Comparison of ENCODE assay signal across 8 cellular contexts in the genomic region with DNA sequence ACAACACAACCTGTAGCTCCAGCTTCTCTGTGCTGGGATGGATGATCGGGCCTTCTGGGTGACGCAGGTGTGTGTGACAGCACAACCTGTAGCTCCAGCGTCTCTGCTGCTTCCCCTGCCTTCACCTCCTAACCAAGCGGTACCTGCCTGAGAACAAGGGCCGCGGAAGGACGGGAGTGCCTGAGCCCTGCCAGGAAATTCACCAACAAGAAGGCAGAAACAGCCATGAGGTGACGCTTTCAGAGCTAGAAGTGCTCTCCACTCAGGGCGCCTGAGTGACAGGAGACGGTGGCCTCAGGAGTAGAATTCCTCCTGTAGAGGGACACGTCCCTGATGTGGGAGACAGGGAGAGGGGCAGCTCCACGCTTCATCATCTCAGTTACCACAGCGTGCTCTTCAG. TPM values are rescaled to one million over a fixed set of nuclear protein-coding genes. Genes with fewer than 3 reads are reported as not detected.
DNase-seq lines count a peak whose midpoint lies in the region; ATAC-seq and TF ChIP-seq lines count a peak whose summit lies in the region.
"Had no signal": no experiment of that assay in that cellular context is flagged by ENCODE, and none has a peak within 500 bp of the region (broad histone marks: within the 10 kb centered on the region; RNA-seq: fewer than 3 reads in every experiment).

No MANE protein-coding gene starts in this region.

- peaks cover 18% of the 10 kb centered on the region for H3K9me3 Mint-ChIP-seq in GM23338
- no peaks in the 10 kb centered on the region for H3K9me3 Mint-ChIP-seq in activated CD8-positive, alpha-beta T cell treated with anti-CD3 and anti-CD28 coated beads for 36 hours
- H3K9me3 Mint-ChIP-seq in stimulated activated memory B cell treated with anti-CD40 and anti-IgM and Interleukin-4, amounts not matched to agents 10 μg/mL and 1 μg/mL and 100 μg/mL, for 72 hours: peaks cover 10% of the 10 kb centered on the region

- H3K4me2 ChIP-seq in GM23338: no peak overlapping the region

- no peak overlapping the region for H2AFZ ChIP-seq in GM23338

- CTCF ChIA-PET in activated CD8-positive, alpha-beta T cell treated with anti-CD3 and anti-CD28 coated beads for 36 hours (lab: Charles Lee): no interaction called here

- no peaks in the 10 kb centered on the region for H4K20me1 ChIP-seq in GM23338 (replicated peaks; ENCODE audit: insufficient read depth)

- H3K27ac ChIP-seq in GM23338 (ENCODE audit: low read depth): no peak overlapping the region

- peaks cover 33% of the 10 kb centered on the region for H3F3A ChIP-seq in GM23338 (replicated peaks; ENCODE audit: low read depth)

- peaks cover 53% of the 10 kb centered on the region for H3K36me3 Mint-ChIP-seq in GM23338 (ENCODE audit: low read depth)
- peaks cover 64% of the 10 kb centered on the region for H3K36me3 Mint-ChIP-seq in activated CD8-positive, alpha-beta T cell treated with anti-CD3 and anti-CD28 coated beads for 36 hours (ENCODE audit: low read depth)
- H3K36me3 Mint-ChIP-seq in stimulated activated memory B cell treated with anti-CD40 and anti-IgM and Interleukin-4, amounts not matched to agents 10 μg/mL and 1 μg/mL and 100 μg/mL, for 72 hours: peaks cover 45% of the 10 kb centered on the region

- no peak for ATAC-seq in GM23338
- no peak for ATAC-seq in activated CD8-positive, alpha-beta T cell treated with anti-CD3 and anti-CD28 coated beads for 36 hours
- no peak for ATAC-seq in stimulated activated memory B cell treated with anti-CD40 and anti-IgM and Interleukin-4, amounts not matched to agents 10 μg/mL and 1 μg/mL and 100 μg/mL, for 72 hours

- H3K79me2 ChIP-seq in GM23338 (replicated peaks; ENCODE audit: insufficient read depth): peaks cover 7% of the 10 kb centered on the region; the same call in 1 of the 2 replicates

- TF ChIP-seq CTCF in GM23338 (conservative IDR thresholded peaks at IDR 0.05; ENCODE audit: low read depth in 2 of 2) (no peak), fibroblast of mammary gland (conservative IDR thresholded peaks at IDR 0.05; ENCODE audit: control insufficient read depth, insufficient read depth, low read depth, low read length) (no peak)
- TF ChIP-seq CTCF in activated CD8-positive, alpha-beta T cell treated with anti-CD3 and anti-CD28 coated beads for 36 hours (IDR thresholded peaks at IDR 0.05): no peak

- H3K4me3 Mint-ChIP-seq in GM23338: peak overlapping the region; percentile 85; the same call in 2 of the 3 replicates
- H3K4me3 Mint-ChIP-seq in activated CD8-positive, alpha-beta T cell treated with anti-CD3 and anti-CD28 coated beads for 36 hours: peak overlapping the region; percentile 95
- H3K4me3 Mint-ChIP-seq in stimulated activated memory B cell treated with anti-CD40 and anti-IgM and Interleukin-4, amounts not matched to agents 10 μg/mL and 1 μg/mL and 100 μg/mL, for 72 hours: peak overlapping the region; percentile 92

- intact Hi-C loops in activated CD8-positive, alpha-beta T cell treated with anti-CD3 and anti-CD28 coated beads for 36 hours (cut with micrococcal nuclease): no loop called here

- H3K27ac Mint-ChIP-seq in GM23338: no peak overlapping the region
- H3K27ac Mint-ChIP-seq in activated CD8-positive, alpha-beta T cell treated with anti-CD3 and anti-CD28 coated beads for 36 hours: peak overlapping the region; percentile 98
- H3K27ac Mint-ChIP-seq in stimulated activated memory B cell treated with anti-CD40 and anti-IgM and Interleukin-4, amounts not matched to agents 10 μg/mL and 1 μg/mL and 100 μg/mL, for 72 hours: peak overlapping the region; percentile 96

- H3K4me3 ChIP-seq in GM23338 (no peak overlapping the region; the same call in 1 of the 2 replicates), fibroblast of mammary gland (ENCODE audit: control insufficient read depth, low read depth, low read length) (peak overlapping the region; percentile 60)

- DNase-seq in GM23338 (ENCODE audit: low spot score) (no peak), fibroblast of mammary gland (ENCODE audit: low read depth) (no peak), NCI-H1105 treated with DMSO at 0.1 percent for 48 hours (lab: John Stamatoyannopoulos, UW) (no peak), DMS79 (lab: John Stamatoyannopoulos, UW) (no peak)
- no peak for DNase-seq in activated CD8-positive, alpha-beta T cell treated with anti-CD3 and anti-CD28 coated beads for 36 hours
- DNase-seq in stimulated activated CD4-positive, alpha-beta T cell treated with anti-CD3 and anti-CD28 coated beads, Interleukin-15, amount 100 ng/mL, for 24 hours: no peak
- DNase-seq: retina had no signal

- H3K36me3 ChIP-seq in GM23338 (ENCODE audit: insufficient read depth): peaks cover 34% of the 10 kb centered on the region

- H3K9me2 ChIP-seq in GM23338 (ENCODE audit: insufficient read depth): no peaks in the 10 kb centered on the region; the same call in 1 of the 2 replicates

- peaks cover 4% of the 10 kb centered on the region; the same call in 1 of the 2 replicates for H3K4me1 ChIP-seq in GM23338 (ENCODE audit: insufficient read depth)

- POLR2A ChIA-PET in activated CD8-positive, alpha-beta T cell treated with anti-CD3 and anti-CD28 coated beads for 36 hours (lab: Charles Lee): interaction anchor here (1.1 kb wide), 1 partner anchor 18 kb away, joined by 6 read pairs; no protein-coding TSS in a partner anchor

- H3K27me3 Mint-ChIP-seq in GM23338 (ENCODE audit: insufficient read depth, low read depth, poor library complexity): peaks cover 8% of the 10 kb centered on the region
- H3K27me3 Mint-ChIP-seq in activated CD8-positive, alpha-beta T cell treated with anti-CD3 and anti-CD28 coated beads for 36 hours: no peaks in the 10 kb centered on the region
- no peaks in the 10 kb centered on the region for H3K27me3 Mint-ChIP-seq in stimulated activated memory B cell treated with anti-CD40 and anti-IgM and Interleukin-4, amounts not matched to agents 10 μg/mL and 1 μg/mL and 100 μg/mL, for 72 hours

- H3K27me3 ChIP-seq in GM23338 (ENCODE audit: insufficient read depth): no peaks in the 10 kb centered on the region

- H3K4me1 Mint-ChIP-seq in GM23338: peaks cover 4% of the 10 kb centered on the region; the same call in 1 of the 3 replicates
- peaks cover 22% of the 10 kb centered on the region for H3K4me1 Mint-ChIP-seq in activated CD8-positive, alpha-beta T cell treated with anti-CD3 and anti-CD28 coated beads for 36 hours (ENCODE audit: low read depth)
- peaks cover 8% of the 10 kb centered on the region for H3K4me1 Mint-ChIP-seq in stimulated activated memory B cell treated with anti-CD40 and anti-IgM and Interleukin-4, amounts not matched to agents 10 μg/mL and 1 μg/mL and 100 μg/mL, for 72 hours

TF ChIP-seq in GM23338, 12 proteins besides CTCF, POLR2A, EP300 and RAD21:
- TF ChIP-seq CREB1 (CRISPR knock-in tag; IDR thresholded peaks at IDR 0.05; ENCODE audit: low read depth) (no peak), ZNF114 (CRISPR knock-in tag; IDR thresholded peaks at IDR 0.05) (no peak), EZH2 (IDR thresholded peaks at IDR 0.05; ENCODE audit: low read depth, unreplicated experiment) (no peak), NANOG (IDR thresholded peaks at IDR 0.05; ENCODE audit: borderline replicate concordance) (no peak), POLR2AphosphoS5 (IDR thresholded peaks at IDR 0.05; ENCODE audit: low read depth) (no peak), ZNF331 (CRISPR knock-in tag; IDR thresholded peaks at IDR 0.05; ENCODE audit: low read depth) (no peak)

RNA-seq across cellular contexts. Expression of a gene that starts 17.4 kb away (rescaled TPM):
- 33.7 and 36.2 TPM in 2 replicates for total RNA-seq in GM23338 (2014; rRNA removed; shearing (Covaris generic))
- polyA plus RNA-seq in GM23338 (2016; fragmentation: Nextera tagmentation; extraction: Ambion mirVana): 32.7 and 46.5 TPM in 2 replicates
- total RNA-seq in activated CD8-positive, alpha-beta T cell treated with anti-CD3 and anti-CD28 coated beads for 36 hours: 10 to 100 TPM; 34.8 to 36.4 TPM
